In the genomic region with DNA sequence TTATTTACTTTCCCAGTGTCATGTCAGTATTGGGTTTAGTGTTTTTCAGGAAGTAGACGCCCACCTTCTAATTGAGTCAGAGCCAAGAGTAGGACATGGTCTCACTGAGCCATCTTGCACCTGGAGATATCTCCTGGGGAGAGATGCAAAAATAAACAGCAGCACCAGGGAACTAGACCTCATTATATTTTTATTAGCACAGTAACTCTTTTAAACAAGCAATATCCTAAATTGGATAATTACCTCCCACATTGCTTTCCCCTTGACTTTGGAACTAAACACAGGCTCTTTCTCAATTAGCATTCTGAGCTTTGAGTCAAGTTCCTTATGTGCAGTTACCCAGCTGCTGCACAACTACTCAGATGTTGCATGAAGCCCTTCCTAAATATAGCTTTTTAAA, we compare ENCODE assay signal across 12 cellular contexts.
DNase-seq lines count a peak whose midpoint lies in the region; ATAC-seq and TF ChIP-seq lines count a peak whose summit lies in the region.
"Had no signal": no experiment of that assay in that cellular context is flagged by ENCODE, and none has a peak within 500 bp of the region (broad histone marks: within the 10 kb centered on the region; RNA-seq: fewer than 3 reads in every experiment).

No MANE protein-coding gene starts in this region.

- H3K27ac ChIP-seq in HEK293 (ENCODE audit: extremely low read depth, low read depth, low read length) (no peak overlapping the region), osteoblast (ENCODE audit: low read depth, low read length) (peak overlapping the region; percentile 63)

- H3K79me2 ChIP-seq in osteoblast (ENCODE audit: insufficient read depth, low read length), result no peaks in the 10 kb centered on the region

- H3K9me3 ChIP-seq in HEK293 (ENCODE audit: control insufficient read depth, insufficient read depth, low read depth, low read length), result no peaks in the 10 kb centered on the region
- H3K9me3 ChIP-seq in osteoblast (ENCODE audit: low read depth, low read length), result no peaks in the 10 kb centered on the region

- ATAC-seq in HG03196 (IDR thresholded peaks at IDR 0.05; ENCODE audit: unreplicated experiment), result no peak

- peak overlapping the region; percentile 43 for H3K4me2 ChIP-seq in osteoblast (ENCODE audit: insufficient read depth, low read length)

- CTCF ChIA-PET in HEK293 (lab: Yijun Ruan, JAX), result interaction anchor here (0.7 kb wide), 1 partner anchor 73 kb away, joined by 5 read pairs; no protein-coding TSS in a partner anchor

- H3K36me3 ChIP-seq in HEK293 (ENCODE audit: control insufficient read depth in 2 of 2, insufficient read depth in 1 of 2, low read length in 2 of 2) (no peaks in the 10 kb centered on the region), osteoblast (ENCODE audit: insufficient read depth, low read length) (no peaks in the 10 kb centered on the region)

- TF ChIP-seq CTCF in HEK293 (tag by site-specific recombination; IDR thresholded peaks at IDR 0.05), result no peak
- no peak for TF ChIP-seq CTCF in osteoblast (IDR thresholded peaks at IDR 0.05; ENCODE audit: extremely low read depth, low read depth, low read length)

- H3K4me3 ChIP-seq in HEK293 (ENCODE audit: low read depth, low read length) (no peak overlapping the region), osteoblast (ENCODE audit: insufficient read depth, low read length) (no peak overlapping the region)

- POLR2A ChIA-PET in HEK293 (lab: Yijun Ruan, JAX), result no interaction called here

- no peaks in the 10 kb centered on the region for H4K20me1 ChIP-seq in osteoblast (ENCODE audit: insufficient read depth, low read length)

- DNase-seq in NCI-H2029 (lab: John Stamatoyannopoulos, UW) (peak; percentile 50), SHP77 treated with DMSO at 0.1 percent for 48 hours (lab: John Stamatoyannopoulos, UW) (peak; percentile 78), osteoblast (ENCODE audit: insufficient read length, low spot score, missing footprints) (peak; percentile 60), medulla oblongata (ENCODE audit: extremely low spot score) (no peak)
- DNase-seq in activated CD4-positive, alpha-beta T cell treated with anti-CD3 and anti-CD28 coated beads, Interleukin-2, amount 50 U/mL, for 4 hours, result no peak
- DNase-seq: amygdala; CD8-positive, alpha-beta memory T cell; NCI-H187; posterior cingulate gyrus; stimulated activated CD4-positive, alpha-beta T cell treated with anti-CD3 and anti-CD28 coated beads, Interleukin-4, amount 100 ng/mL, for 4 hours had no signal

- no peak overlapping the region for H2AFZ ChIP-seq in osteoblast (ENCODE audit: low read length)

- no peaks in the 10 kb centered on the region for H3K27me3 ChIP-seq in osteoblast (ENCODE audit: insufficient read depth, low read length)

- peaks cover 24% of the 10 kb centered on the region for H3K4me1 ChIP-seq in HEK293 (ENCODE audit: control insufficient read depth, insufficient read depth, low read length)
- peaks cover 27% of the 10 kb centered on the region for H3K4me1 ChIP-seq in osteoblast (ENCODE audit: insufficient read depth, low read length)

TF ChIP-seq in HEK293, 187 proteins besides CTCF, POLR2A, EP300 and RAD21 (continues in another document):
- TF ChIP-seq ZBTB11 (tag by site-specific recombination; conservative IDR thresholded peaks at IDR 0.05; ENCODE audit: low read depth) (no peak), ZNF529 (tag by site-specific recombination; IDR thresholded peaks at IDR 0.05; ENCODE audit: insufficient replicate concordance) (no peak), AEBP2 (tag by site-specific recombination; IDR thresholded peaks at IDR 0.05; ENCODE audit: borderline replicate concordance) (no peak), ZNF169 (tag by site-specific recombination; IDR thresholded peaks at IDR 0.05) (no peak), ZNF223 (tag by site-specific recombination; IDR thresholded peaks at IDR 0.05) (no peak), ZFP69B (tag by site-specific recombination; IDR thresholded peaks at IDR 0.05) (peak; percentile 52; the same call in 1 of the 2 replicates), ZNF785 (tag by site-specific recombination; IDR thresholded peaks at IDR 0.05) (no peak), ZNF555 (tag by site-specific recombination; conservative IDR thresholded peaks at IDR 0.05) (no peak), ZNF658 (tag by site-specific recombination; IDR thresholded peaks at IDR 0.05) (no peak), KLF1 (tag by site-specific recombination; IDR thresholded peaks at IDR 0.05) (peak; percentile 85), ZNF2 (tag by site-specific recombination; IDR thresholded peaks at IDR 0.05) (peak; percentile 86), ZNF16 (tag by site-specific recombination; IDR thresholded peaks at IDR 0.05; ENCODE audit: low read depth) (no peak), ZFP41 (tag by site-specific recombination; IDR thresholded peaks at IDR 0.05; ENCODE audit: borderline replicate concordance) (no peak), ZNF514 (tag by site-specific recombination; IDR thresholded peaks at IDR 0.05) (no peak), ZBTB20 (tag by site-specific recombination; IDR thresholded peaks at IDR 0.05) (no peak), ZBTB17 (tag by site-specific recombination; IDR thresholded peaks at IDR 0.05) (peak; percentile 60), ZNF585B (tag by site-specific recombination; IDR thresholded peaks at IDR 0.05) (no peak), ZNF596 (tag by site-specific recombination; IDR thresholded peaks at IDR 0.05) (peak; percentile 80)
- TF ChIP-seq, protein P1, sequence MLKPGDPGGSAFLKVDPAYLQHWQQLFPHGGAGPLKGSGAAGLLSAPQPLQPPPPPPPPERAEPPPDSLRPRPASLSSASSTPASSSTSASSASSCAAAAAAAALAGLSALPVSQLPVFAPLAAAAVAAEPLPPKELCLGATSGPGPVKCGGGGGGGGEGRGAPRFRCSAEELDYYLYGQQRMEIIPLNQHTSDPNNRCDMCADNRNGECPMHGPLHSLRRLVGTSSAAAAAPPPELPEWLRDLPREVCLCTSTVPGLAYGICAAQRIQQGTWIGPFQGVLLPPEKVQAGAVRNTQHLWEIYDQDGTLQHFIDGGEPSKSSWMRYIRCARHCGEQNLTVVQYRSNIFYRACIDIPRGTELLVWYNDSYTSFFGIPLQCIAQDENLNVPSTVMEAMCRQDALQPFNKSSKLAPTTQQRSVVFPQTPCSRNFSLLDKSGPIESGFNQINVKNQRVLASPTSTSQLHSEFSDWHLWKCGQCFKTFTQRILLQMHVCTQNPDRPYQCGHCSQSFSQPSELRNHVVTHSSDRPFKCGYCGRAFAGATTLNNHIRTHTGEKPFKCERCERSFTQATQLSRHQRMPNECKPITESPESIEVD (tag by site-specific recombination; IDR thresholded peaks at IDR 0.05), result peak; percentile 95
- TF ChIP-seq, protein P2, sequence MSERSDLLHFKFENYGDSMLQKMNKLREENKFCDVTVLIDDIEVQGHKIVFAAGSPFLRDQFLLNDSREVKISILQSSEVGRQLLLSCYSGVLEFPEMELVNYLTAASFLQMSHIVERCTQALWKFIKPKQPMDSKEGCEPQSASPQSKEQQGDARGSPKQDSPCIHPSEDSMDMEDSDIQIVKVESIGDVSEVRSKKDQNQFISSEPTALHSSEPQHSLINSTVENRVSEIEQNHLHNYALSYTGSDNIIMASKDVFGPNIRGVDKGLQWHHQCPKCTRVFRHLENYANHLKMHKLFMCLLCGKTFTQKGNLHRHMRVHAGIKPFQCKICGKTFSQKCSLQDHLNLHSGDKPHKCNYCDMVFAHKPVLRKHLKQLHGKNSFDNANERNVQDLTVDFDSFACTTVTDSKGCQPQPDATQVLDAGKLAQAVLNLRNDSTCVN (tag by site-specific recombination; optimal IDR thresholded peaks at IDR 0.05), result no peak

Comparison
In these comparisons a context has a peak if more than half of its experiments do, and no peak if none do; other contexts are left out.
1. DNase-seq: peak in NCI-H2029 (single experiment), SHP77 treated with DMSO at 0.1 percent for 48 hours (single experiment) and osteoblast (single experiment); none in activated CD4-positive, alpha-beta T cell treated with anti-CD3 and anti-CD28 coated beads, Interleukin-2, amount 50 U/mL, for 4 hours (0 of 2) and medulla oblongata (single experiment).